In the genomic region with DNA sequence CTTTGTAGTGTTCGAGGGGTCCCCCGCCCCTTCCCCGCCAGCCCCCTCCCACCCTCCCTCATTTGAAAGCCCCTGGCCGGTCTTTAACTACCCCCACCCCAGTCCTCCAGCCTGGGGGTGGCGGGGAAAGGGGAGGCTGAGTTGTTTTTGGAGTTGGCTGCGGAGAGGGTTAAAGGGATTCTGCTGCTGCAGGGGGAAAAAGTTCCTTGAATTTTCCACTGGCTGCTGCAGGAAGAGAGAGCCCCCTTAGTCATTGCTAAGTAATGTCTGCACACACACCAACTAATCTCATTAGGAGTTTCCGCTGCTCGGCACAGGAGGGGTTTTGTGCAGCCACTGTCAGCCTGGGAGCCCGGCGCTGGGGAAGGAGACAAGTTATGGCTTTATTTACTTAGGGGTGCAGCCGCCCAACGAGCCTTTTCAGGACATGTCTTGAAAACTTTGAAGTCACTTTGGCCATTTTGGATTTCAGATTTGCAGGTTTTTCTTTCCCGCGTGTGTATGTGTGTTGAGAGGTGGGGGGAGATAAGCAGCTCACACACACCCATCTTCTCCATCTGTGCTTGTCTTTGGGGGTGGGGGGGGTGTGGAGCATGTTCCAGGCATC, we compare ENCODE assay signal across 8 cellular contexts. TPM values are rescaled to one million over a fixed set of nuclear protein-coding genes. Genes with fewer than 3 reads are reported as not detected.
DNase-seq lines count a peak whose midpoint lies in the region; ATAC-seq and TF ChIP-seq lines count a peak whose summit lies in the region.

No MANE protein-coding gene starts in this region.

- intact Hi-C loops in PC-3 (cut with micrococcal nuclease) = loop anchor here (5.0 kb wide), 2 partner anchors 134 to 149 kb away; no protein-coding TSS in a partner anchor
- intact Hi-C loops in left cardiac atrium (cut with DNase I) = no loop called here

- peak overlapping the region; percentile 100 for H3K27ac Mint-ChIP-seq in activated naive CD4-positive, alpha-beta T cell treated with anti-CD3 and anti-CD28 coated beads, Interleukin-2, amount 50 U/mL, for 24 hours

- H3F3A ChIP-seq in PC-3 (ENCODE audit: low read length, unreplicated experiment) = peaks cover 27% of the 10 kb centered on the region

- no peak overlapping the region for H2AFZ ChIP-seq in PC-3 (ENCODE audit: low read length)

- H3K4me1 ChIP-seq in PC-3 (ENCODE audit: insufficient read depth, low read length) = peaks cover 40% of the 10 kb centered on the region

- H3K36me3 ChIP-seq in PC-3 (ENCODE audit: low read depth, low read length) = no peaks in the 10 kb centered on the region

- H3K27ac ChIP-seq in PC-3 (ENCODE audit: low read length) = peak overlapping the region; percentile 98

- H3K27me3 ChIP-seq in PC-3 (ENCODE audit: low read length) = no peaks in the 10 kb centered on the region

- H3K9me3 Mint-ChIP-seq in activated naive CD4-positive, alpha-beta T cell treated with anti-CD3 and anti-CD28 coated beads, Interleukin-2, amount 50 U/mL, for 24 hours = no peaks in the 10 kb centered on the region

- CTCF ChIA-PET in PC-3 (lab: Charles Lee) = no interaction called here

- H3K9me2 ChIP-seq in PC-3 (replicated peaks; ENCODE audit: low read length) = no peaks in the 10 kb centered on the region

- H3K27me3 Mint-ChIP-seq in activated naive CD4-positive, alpha-beta T cell treated with anti-CD3 and anti-CD28 coated beads, Interleukin-2, amount 50 U/mL, for 24 hours = no peaks in the 10 kb centered on the region

- H3K36me3 Mint-ChIP-seq in activated naive CD4-positive, alpha-beta T cell treated with anti-CD3 and anti-CD28 coated beads, Interleukin-2, amount 50 U/mL, for 24 hours = peaks cover 5% of the 10 kb centered on the region

- peaks cover 58% of the 10 kb centered on the region for H3K4me1 Mint-ChIP-seq in activated naive CD4-positive, alpha-beta T cell treated with anti-CD3 and anti-CD28 coated beads, Interleukin-2, amount 50 U/mL, for 24 hours

- H3K9me3 ChIP-seq in PC-3 (ENCODE audit: low read length) = no peaks in the 10 kb centered on the region

- no TSS peak for BruUV-seq in PC-3 (replicated peaks; lab: Mats Ljungman, UMichigan)

- peak overlapping the region; percentile 92 for H3K4me2 ChIP-seq in PC-3 (ENCODE audit: low read length)

- DNase-seq in GM10266 (ENCODE audit: extremely low spot score) (peak; percentile 21), PC-3 (peak; percentile 65), left cardiac atrium (peak; percentile 55), skeletal muscle cell (ENCODE audit: low read depth) (no peak), NCI-H345 (lab: John Stamatoyannopoulos, UW) (no peak), NCI-H1417 treated with DMSO at 0.1 percent for 48 hours (lab: John Stamatoyannopoulos, UW) (no peak)

- H3K4me3 ChIP-seq in PC-3 (ENCODE audit: low read length) (peak overlapping the region; percentile 96), skeletal muscle cell (ENCODE audit: low read depth, low read length) (peak overlapping the region; percentile 94)

- peak overlapping the region; percentile 82 for H3K9ac ChIP-seq in PC-3 (ENCODE audit: low read length)

- POLR2A ChIA-PET in PC-3 (lab: Charles Lee; ENCODE audit: unreplicated experiment) = interaction anchor here (0.7 kb wide), 1 partner anchor 160 kb away, joined by 4 read pairs; the partner anchor contains the start of gene LTA4H

- peak; percentile 21 for ATAC-seq in PC-3
- peak; percentile 35 to 53 for ATAC-seq in left cardiac atrium
- no peak for ATAC-seq in HG03280 (IDR thresholded peaks at IDR 0.05; ENCODE audit: unreplicated experiment)

- H3K4me3 Mint-ChIP-seq in activated naive CD4-positive, alpha-beta T cell treated with anti-CD3 and anti-CD28 coated beads, Interleukin-2, amount 50 U/mL, for 24 hours = peak overlapping the region; percentile 97

- H3K79me2 ChIP-seq in PC-3 (ENCODE audit: low read length) = peaks cover 48% of the 10 kb centered on the region

- no peaks in the 10 kb centered on the region for H4K20me1 ChIP-seq in PC-3 (ENCODE audit: low read length)

- TF ChIP-seq CTCF in GM10266 (IDR thresholded peaks at IDR 0.05; ENCODE audit: control insufficient read depth, insufficient read depth, low read depth, missing control alignments) (no peak), PC-3 (conservative IDR thresholded peaks at IDR 0.05; ENCODE audit: low read depth, low read length) (no peak)

RNA-seq across cellular contexts. Expression of gene ELK3, which starts 1.8 kb away (rescaled TPM):
- total RNA-seq in PC-3 (2014; rRNA removed) = 16.2 and 16.9 TPM in 2 replicates
- 10 to 100 TPM; 18.4 to 28.7 TPM for total RNA-seq in left cardiac atrium

Comparison
In these comparisons a context has a peak if more than half of its experiments do, and no peak if none do; other contexts are left out.
1. DNase-seq: peak in GM10266 (single experiment), PC-3 (single experiment) and left cardiac atrium (single experiment); none in skeletal muscle cell (single experiment), NCI-H345 (single experiment) and NCI-H1417 treated with DMSO at 0.1 percent for 48 hours (single experiment).